In the genomic region with DNA sequence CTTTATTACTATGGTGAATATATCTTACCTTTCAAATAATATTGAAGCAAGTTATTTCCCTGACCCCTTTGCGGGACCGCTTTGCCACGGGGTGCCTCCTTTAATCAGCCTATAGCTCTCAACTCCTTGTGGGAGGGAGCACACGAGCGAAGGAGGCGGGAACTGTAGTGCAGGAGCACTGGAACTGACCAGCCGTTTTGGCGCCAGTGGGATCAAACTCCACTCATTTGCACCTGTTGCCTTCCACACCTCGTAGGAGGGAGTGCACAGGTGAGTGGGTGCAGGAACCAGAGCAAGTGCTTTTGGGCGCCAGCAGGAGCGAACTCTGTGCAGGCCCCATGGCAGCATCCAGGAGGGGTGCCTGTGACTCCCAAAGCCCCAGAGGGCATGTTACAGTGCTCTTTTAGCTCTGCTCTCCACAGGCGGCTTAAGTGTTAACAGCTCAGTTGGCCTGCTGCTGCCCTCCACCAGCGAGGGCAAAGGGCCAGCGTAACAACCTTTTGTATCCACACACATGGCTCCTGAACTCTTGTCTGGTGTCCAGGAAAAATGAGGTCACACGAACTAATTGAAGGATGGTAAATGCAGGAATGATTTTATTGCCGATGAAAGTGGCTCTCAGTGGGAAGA, we compare ENCODE assay signal across 15 cellular contexts.
"Had no signal": no experiment of that assay in that cellular context is flagged by ENCODE, and none has a peak within 500 bp of the region (broad histone marks: within the 10 kb centered on the region; RNA-seq: fewer than 3 reads in every experiment).

No MANE protein-coding gene starts in this region.

- H3K4me1 ChIP-seq: suprapubic skin, upper lobe of left lung had no signal

- ATAC-seq: activated T-helper 17 cell treated with anti-CD3 and anti-CD28 coated beads, Interleukin-2, amount 50 U/mL, for 72 hours; effector memory CD8-positive, alpha-beta T cell; natural killer cell; stimulated activated naive CD8-positive, alpha-beta T cell treated with anti-CD3 and anti-CD28 coated beads, Interleukin-15, Interleukin-2, amounts not matched to agents 100 U/mL and 50 U/mL, for 24 hours; T-helper 17 cell had no signal

- H3K27ac ChIP-seq: suprapubic skin, upper lobe of left lung had no signal

- H3K27me3 ChIP-seq: suprapubic skin, upper lobe of left lung had no signal

- DNase-seq: activated B cell treated with CpG ODN at 0.5 μM for 24 hours; activated CD4-positive, alpha-beta T cell treated with anti-CD3 and anti-CD28 coated beads, Interleukin-2, amount 10 ng/mL, durations not matched to agents 24 days and 14 days; activated CD8-positive, alpha-beta memory T cell treated with anti-CD3 and anti-CD28 coated beads for 24 hours; activated naive CD4-positive, alpha-beta T cell treated with anti-CD3 and anti-CD28 coated beads, Interleukin-2, amount 10 ng/mL, durations not matched to agents 7 days and 5 days; effector memory CD8-positive, alpha-beta T cell; hippocampal formation; kidney glomerular epithelial cell; natural killer cell; stimulated activated CD4-positive, alpha-beta T cell treated with anti-CD3 and anti-CD28 coated beads, Interleukin-4, amount 100 ng/mL, for 1 hour; stimulated activated CD8-positive, alpha-beta memory T cell treated with anti-CD3 and anti-CD28 coated beads, Interleukin-4, amount 100 ng/mL, for 48 hours; stimulated activated naive CD8-positive, alpha-beta T cell treated with anti-CD3 and anti-CD28 coated beads, Interleukin-15, Interleukin-2, amounts not matched to agents 100 U/mL and 50 U/mL, for 24 hours; T-helper 17 cell; upper lobe of left lung had no signal

- H3K4me3 ChIP-seq: suprapubic skin, upper lobe of left lung had no signal
